In genomic region chr16:30896890-30897730, GRCh38 we compare ENCODE assay signal across 7 cellular contexts. TPM values are rescaled to one million over a fixed set of nuclear protein-coding genes. Genes with fewer than 3 reads are reported as not detected.
A peak's percentile ranks its signal among the peaks of the same experiment; 100 is the strongest.
DNase-seq lines count a peak whose midpoint lies in the region; ATAC-seq and TF ChIP-seq lines count a peak whose summit lies in the region.

No MANE protein-coding gene starts in this region.

- H3K27ac ChIP-seq in angular gyrus (ENCODE audit: low read depth, low read length), result peak overlapping the region; percentile 95

- no peak for TF ChIP-seq CTCF in type B pancreatic cell (conservative IDR thresholded peaks at IDR 0.05)

- intact Hi-C loops in left ventricle myocardium superior (cut with micrococcal nuclease), result no loop called here
- intact Hi-C loops in posterior vena cava (cut with DNase I), result no loop called here

- H3K9me3 Mint-ChIP-seq in type B pancreatic cell, result no peaks in the 10 kb centered on the region

- no peaks in the 10 kb centered on the region for H3K36me3 Mint-ChIP-seq in type B pancreatic cell

- peak; percentile 87 for DNase-seq in LHCN-M2 (ENCODE audit: low read depth)
- peak; percentile 63 to 87 (median 70) for DNase-seq in T-helper 1 cell
- DNase-seq in left ventricle myocardium superior, result peak; percentile 96
- peak; percentile 97 for DNase-seq in posterior vena cava (ENCODE audit: low spot score)
- peak; percentile 88 for DNase-seq in type B pancreatic cell (ENCODE audit: extremely low spot score, unreplicated experiment)

- H3K4me1 Mint-ChIP-seq in type B pancreatic cell (ENCODE audit: unreplicated experiment), result peaks cover 29% of the 10 kb centered on the region

- H3K27ac Mint-ChIP-seq in type B pancreatic cell, result peak overlapping the region; percentile 95

- no peaks in the 10 kb centered on the region for H3K27me3 Mint-ChIP-seq in type B pancreatic cell

- ATAC-seq in GM19043 (IDR thresholded peaks at IDR 0.05; ENCODE audit: low read depth, unreplicated experiment), result peak; percentile 45
- ATAC-seq in left ventricle myocardium superior, result peak; percentile 69

- peak overlapping the region; percentile 94 for H3K4me3 Mint-ChIP-seq in type B pancreatic cell

RNA-seq across cellular contexts. Expression of gene CTF1, which starts 0.7 kb away (rescaled TPM):
- total RNA-seq in LHCN-M2 (2014; rRNA removed) (2.5 and 4.1 TPM in 2 replicates), left ventricle myocardium superior (7.5 TPM), posterior vena cava (1 to 10 TPM; 5.0 to 5.2 TPM), type B pancreatic cell (ENCODE audit: low replicate concordance) (2.5 and 3.1 TPM in 2 replicates)
- polyA plus RNA-seq in LHCN-M2 (2012), result 13.3 TPM

RNA-seq across cellular contexts. Expression of gene BCL7C, which starts 3.2 kb away (rescaled TPM):
- total RNA-seq in LHCN-M2 (2014; rRNA removed) (71.5 and 74.5 TPM in 2 replicates), left ventricle myocardium superior (29.6 TPM), posterior vena cava (10 to 100 TPM; 33.6 to 36.3 TPM), type B pancreatic cell (ENCODE audit: low replicate concordance) (26.3 and 35.0 TPM in 2 replicates)
- polyA plus RNA-seq in LHCN-M2 (2012), result 57.9 TPM

RNA-seq across cellular contexts. Expression of gene FBXL19, which starts 26.3 kb away (rescaled TPM):
- total RNA-seq in LHCN-M2 (2014; rRNA removed) (28.6 and 33.2 TPM in 2 replicates), left ventricle myocardium superior (5.7 TPM), posterior vena cava (10 to 100 TPM; 13.7 to 14.5 TPM), type B pancreatic cell (ENCODE audit: low replicate concordance) (29.0 and 46.4 TPM in 2 replicates)
- 13.8 TPM for polyA plus RNA-seq in LHCN-M2 (2012)

RNA-seq across cellular contexts. Expression of gene ORAI3, which starts 51.8 kb away (rescaled TPM):
- total RNA-seq in LHCN-M2 (2014; rRNA removed) (62.5 and 73.6 TPM in 2 replicates), left ventricle myocardium superior (10.8 TPM), posterior vena cava (10 to 100 TPM; 11.0 to 17.5 TPM), type B pancreatic cell (ENCODE audit: low replicate concordance) (18.7 and 19.4 TPM in 2 replicates)
- polyA plus RNA-seq in LHCN-M2 (2012), result 27.1 TPM

Comparison
In these comparisons a context has a peak if more than half of its experiments do, and no peak if none do; other contexts are left out.
1. Peak in every context shown above with its lines: DNase-seq, ATAC-seq and H3K27ac ChIP-seq.